In genomic region chr17:81222620-81222905, GRCh38 we compare ENCODE assay signal across 8 cellular contexts. TPM values are rescaled to one million over a fixed set of nuclear protein-coding genes. Genes with fewer than 3 reads are reported as not detected.
DNase-seq lines count a peak whose midpoint lies in the region; ATAC-seq and TF ChIP-seq lines count a peak whose summit lies in the region.

No MANE protein-coding gene starts in this region.

- peak overlapping the region; percentile 97 for H3K4me2 ChIP-seq in DOHH2 (ENCODE audit: low read length)
- peak overlapping the region; percentile 84 for H3K4me2 ChIP-seq in OCI-LY1 (ENCODE audit: low read length)
- H3K4me2 ChIP-seq in osteoblast (ENCODE audit: insufficient read depth, low read length) = peak overlapping the region; percentile 88

- H3K27ac ChIP-seq in DOHH2 (ENCODE audit: low read depth, low read length) = no peak overlapping the region
- no peak overlapping the region for H3K27ac ChIP-seq in OCI-LY1 (ENCODE audit: low read depth, low read length, poor library complexity, severe bottlenecking)
- no peak overlapping the region for H3K27ac ChIP-seq in esophagus (ENCODE audit: low read depth in 2 of 2, low read length in 1 of 2)
- H3K27ac ChIP-seq in osteoblast (ENCODE audit: low read depth, low read length) = no peak overlapping the region

- no peaks in the 10 kb centered on the region for H4K20me1 ChIP-seq in DOHH2 (ENCODE audit: control insufficient read depth, insufficient read depth, low read depth, low read length)
- H4K20me1 ChIP-seq in OCI-LY1 (ENCODE audit: insufficient read depth, low read length) = no peaks in the 10 kb centered on the region
- peaks cover 3% of the 10 kb centered on the region for H4K20me1 ChIP-seq in osteoblast (ENCODE audit: insufficient read depth, low read length)

- H2AFZ ChIP-seq in OCI-LY1 (ENCODE audit: low read length) = no peak overlapping the region
- peak overlapping the region; percentile 78 for H2AFZ ChIP-seq in osteoblast (ENCODE audit: low read length)

- peaks cover 3% of the 10 kb centered on the region; the same call in 1 of the 2 replicates for H3F3A ChIP-seq in DOHH2 (ENCODE audit: control insufficient read depth, insufficient read depth)
- no peaks in the 10 kb centered on the region; the same call in 1 of the 2 replicates for H3F3A ChIP-seq in OCI-LY1 (ENCODE audit: insufficient read depth, low read length)

- H3K9me2 ChIP-seq in DOHH2 (replicated peaks; ENCODE audit: control insufficient read depth, low read length) = no peaks in the 10 kb centered on the region
- H3K9me2 ChIP-seq in OCI-LY1 (ENCODE audit: low read depth, low read length) = no peaks in the 10 kb centered on the region

- H3K9me3 ChIP-seq in DOHH2 (ENCODE audit: control insufficient read depth, insufficient read depth, low read length) (no peaks in the 10 kb centered on the region), OCI-LY1 (ENCODE audit: low read length) (no peaks in the 10 kb centered on the region), esophagus (ENCODE audit: control insufficient read depth in 2 of 2, insufficient read depth in 1 of 2, low read depth in 1 of 2, low read length in 1 of 2) (no peaks in the 10 kb centered on the region), osteoblast (ENCODE audit: low read depth, low read length) (no peaks in the 10 kb centered on the region)

- DNase-seq in osteoblast (ENCODE audit: insufficient read length, low spot score, missing footprints) (no peak), COLO829 (ENCODE audit: low spot score) (no peak), HuH-7.5 (ENCODE audit: low spot score) (no peak), posterior cingulate gyrus (no peak)

- peak overlapping the region; percentile 80 for H3K9ac ChIP-seq in OCI-LY1 (ENCODE audit: low read length)

- intact Hi-C loops in posterior cingulate gyrus (cut with DNase I) = no loop called here

- peaks cover 12% of the 10 kb centered on the region for H3K79me2 ChIP-seq in DOHH2 (ENCODE audit: control insufficient read depth, low read length)
- no peaks in the 10 kb centered on the region for H3K79me2 ChIP-seq in OCI-LY1 (ENCODE audit: insufficient read depth, low read length)
- H3K79me2 ChIP-seq in osteoblast (ENCODE audit: insufficient read depth, low read length) = peaks cover 11% of the 10 kb centered on the region

- H3K36me3 ChIP-seq in DOHH2 (ENCODE audit: control insufficient read depth, low read length) (no peaks in the 10 kb centered on the region), OCI-LY1 (ENCODE audit: insufficient read depth, low read length) (no peaks in the 10 kb centered on the region), esophagus (ENCODE audit: control insufficient read depth in 2 of 2, insufficient read depth in 2 of 2, low read length in 1 of 2) (peaks cover 0 to 2% of the 10 kb centered on the region in 2 donors), osteoblast (ENCODE audit: insufficient read depth, low read length) (no peaks in the 10 kb centered on the region)

- H3K4me1 ChIP-seq in DOHH2 (ENCODE audit: control insufficient read depth, low read length) (peaks cover 19% of the 10 kb centered on the region), OCI-LY1 (ENCODE audit: insufficient read depth, low read length, severe bottlenecking) (peaks cover 18% of the 10 kb centered on the region), esophagus (ENCODE audit: control insufficient read depth in 2 of 2, insufficient read depth in 2 of 2, low read length in 1 of 2) (peaks cover 6 to 20% of the 10 kb centered on the region in 2 donors), osteoblast (ENCODE audit: insufficient read depth, low read length) (peaks cover 9% of the 10 kb centered on the region)

- H3K27me3 ChIP-seq in DOHH2 (ENCODE audit: control insufficient read depth, low read length) (no peaks in the 10 kb centered on the region), OCI-LY1 (ENCODE audit: insufficient read depth, low read length) (no peaks in the 10 kb centered on the region; the same call in 1 of the 2 replicates), esophagus (ENCODE audit: control insufficient read depth in 1 of 2, insufficient read depth in 2 of 2, low read length in 2 of 2) (no peaks in the 10 kb centered on the region), osteoblast (ENCODE audit: insufficient read depth, low read length) (no peaks in the 10 kb centered on the region)

- 0 to 1% methylated on average over 22 to 30 of the region's 30 CpGs for WGBS in esophagus, 2 donors

- no peak for ATAC-seq in HG02610 (IDR thresholded peaks at IDR 0.05; ENCODE audit: unreplicated experiment)

- H3K4me3 ChIP-seq in DOHH2 (ENCODE audit: low read length) (peak overlapping the region; percentile 98), OCI-LY1 (ENCODE audit: low read depth, low read length, poor library complexity, severe bottlenecking) (peak overlapping the region; percentile 87), esophagus (ENCODE audit: low read depth in 1 of 2, low read length in 2 of 2) (peak overlapping the region; percentile 71 to 72), osteoblast (ENCODE audit: insufficient read depth, low read length) (peak overlapping the region; percentile 87)

- TF ChIP-seq CTCF in DOHH2 (IDR thresholded peaks at IDR 0.05; ENCODE audit: low read depth, low read length, poor library complexity, severe bottlenecking) = no peak
- no peak for TF ChIP-seq CTCF in OCI-LY1 (IDR thresholded peaks at IDR 0.05; ENCODE audit: low read length)
- no peak for TF ChIP-seq CTCF in osteoblast (IDR thresholded peaks at IDR 0.05; ENCODE audit: extremely low read depth, low read depth, low read length)

RNA-seq across cellular contexts. Expression of gene CEP131, which starts 0.2 kb away (rescaled TPM):
- polyA plus RNA-seq in esophagus = 1 to 10 TPM; 5.2 to 8.7 TPM
- total RNA-seq in osteoblast = 7.7 and 8.7 TPM in 2 replicates

RNA-seq across cellular contexts. Expression of gene TEPSIN, which starts 16.3 kb away (rescaled TPM):
- polyA plus RNA-seq in esophagus = 10 to 100 TPM; 21.6 to 40.3 TPM
- total RNA-seq in osteoblast = 16.6 and 18.0 TPM in 2 replicates

RNA-seq across cellular contexts. Expression of gene NDUFAF8, which starts 16.6 kb away (rescaled TPM):
- 10 to 100 TPM; 34.0 to 37.1 TPM for polyA plus RNA-seq in esophagus
- 19.9 and 28.0 TPM in 2 replicates for total RNA-seq in osteoblast

RNA-seq across cellular contexts. Expression of gene AATK, which starts 56.5 kb away (rescaled TPM):
- 1 to 10 TPM; 1.1 to 1.2 TPM for polyA plus RNA-seq in esophagus
- under 0.01 TPM in 1 of 2 replicates, not detected in the other for total RNA-seq in osteoblast

RNA-seq across cellular contexts. Expression of gene PVALEF, which starts 57.3 kb away (rescaled TPM):
- polyA plus RNA-seq in esophagus = not detected
- total RNA-seq in osteoblast = not detected in 2 replicates
